ENCODE assay signal across 8 cellular contexts in the genomic region with DNA sequence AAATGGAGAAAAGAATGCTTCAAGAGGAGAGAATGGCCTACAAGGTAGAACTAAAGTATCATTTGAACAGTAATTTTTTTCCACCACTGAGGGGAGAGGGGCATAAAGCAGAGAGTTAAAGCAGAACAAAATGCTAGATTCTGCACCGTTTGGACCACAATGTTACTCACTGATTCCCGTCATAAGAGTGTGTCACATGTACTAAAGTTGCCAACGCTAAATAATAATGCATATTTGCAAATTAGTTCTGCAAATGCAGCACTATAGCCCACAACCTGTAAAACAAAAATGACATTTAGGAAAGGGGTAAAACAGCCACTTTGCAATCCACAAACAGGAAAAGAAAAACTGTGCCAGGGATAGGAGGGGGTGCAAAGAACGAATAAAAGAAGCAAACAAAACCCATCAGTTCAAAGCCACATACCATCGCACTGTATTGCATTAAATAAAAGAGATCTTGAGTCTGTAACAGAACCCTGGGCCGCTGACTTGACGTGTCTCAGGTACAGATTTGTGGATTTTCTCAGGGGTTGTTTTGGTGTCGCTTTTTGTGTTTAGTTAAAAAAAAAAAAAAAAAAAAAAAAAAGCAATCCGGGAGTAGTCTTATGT. TPM values are rescaled to one million over a fixed set of nuclear protein-coding genes. Genes with fewer than 3 reads are reported as not detected.
DNase-seq lines count a peak whose midpoint lies in the region; ATAC-seq, FAIRE-seq and TF ChIP-seq lines count a peak whose summit lies in the region.

No MANE protein-coding gene starts in this region.

- H2AFZ ChIP-seq in GM23248 (peak overlapping the region; percentile 92; the same call in 1 of the 2 replicates), OCI-LY7 (ENCODE audit: low read length) (peak overlapping the region; percentile 56; the same call in 1 of the 2 replicates)

- CTCF ChIA-PET in OCI-LY7 (lab: Charles Lee; ENCODE audit: unreplicated experiment): no interaction called here

- ATAC-seq in GM19463 (IDR thresholded peaks at IDR 0.05; ENCODE audit: unreplicated experiment) (no peak), GM18868 (IDR thresholded peaks at IDR 0.05; ENCODE audit: unreplicated experiment) (no peak)

- peak overlapping the region; percentile 88 for H3K9ac ChIP-seq in GM23248

- peak overlapping the region; percentile 81 for H3K4me2 ChIP-seq in GM23248 (ENCODE audit: unreplicated experiment)
- H3K4me2 ChIP-seq in OCI-LY7 (ENCODE audit: low read length): peak overlapping the region; percentile 86

- TSS peak; percentile 87 for BruUV-seq in OCI-LY7 (replicated peaks; lab: Mats Ljungman, UMichigan)

- no peaks in the 10 kb centered on the region for H3K9me3 ChIP-seq in GM23248 (ENCODE audit: low read depth)
- no peaks in the 10 kb centered on the region for H3K9me3 ChIP-seq in OCI-LY7 (ENCODE audit: low read length)

- H3K4me1 ChIP-seq in GM23248 (ENCODE audit: insufficient read depth) (peaks cover 30% of the 10 kb centered on the region), OCI-LY7 (ENCODE audit: insufficient read depth, low read length, poor library complexity, severe bottlenecking) (peaks cover 55% of the 10 kb centered on the region)

- H3K9me2 ChIP-seq in GM23248 (ENCODE audit: insufficient read depth): no peaks in the 10 kb centered on the region
- H3K9me2 ChIP-seq in OCI-LY7 (ENCODE audit: insufficient read depth, low read length): no peaks in the 10 kb centered on the region

- no peaks in the 10 kb centered on the region for H4K20me1 ChIP-seq in GM23248 (ENCODE audit: insufficient read depth)
- no peaks in the 10 kb centered on the region for H4K20me1 ChIP-seq in OCI-LY7 (ENCODE audit: insufficient read depth, low read length)

- no peak for FAIRE-seq in RCC 7860 (lab: Jason Lieb, UNC)

- no peaks in the 10 kb centered on the region for H3K27me3 ChIP-seq in GM23248 (replicated peaks; ENCODE audit: insufficient read depth)

- H3K36me3 ChIP-seq in GM23248 (ENCODE audit: low read depth) (no peaks in the 10 kb centered on the region), OCI-LY7 (ENCODE audit: insufficient read depth, low read length) (no peaks in the 10 kb centered on the region)

- H3K4me3 ChIP-seq in GM23248 (peak overlapping the region; percentile 83), OCI-LY7 (ENCODE audit: low read depth, low read length, poor library complexity, severe bottlenecking) (peak overlapping the region; percentile 83), epithelial cell of esophagus (ENCODE audit: low read length) (peak overlapping the region; percentile 58)

- H3K79me2 ChIP-seq in GM23248 (ENCODE audit: insufficient read depth): no peaks in the 10 kb centered on the region
- H3K79me2 ChIP-seq in OCI-LY7 (ENCODE audit: insufficient read depth, low read depth, low read length): peaks cover 32% of the 10 kb centered on the region; the same call in 1 of the 2 replicates

- TF ChIP-seq CTCF in OCI-LY7 (conservative IDR thresholded peaks at IDR 0.05; ENCODE audit: low read length) (no peak), epithelial cell of esophagus (IDR thresholded peaks at IDR 0.05; ENCODE audit: insufficient read depth, low read depth, low read length, missing control alignments) (no peak)

- peaks cover 52% of the 10 kb centered on the region for H3F3A ChIP-seq in GM23248 (ENCODE audit: insufficient read depth)

- H3K27ac ChIP-seq in GM23248: no peak overlapping the region
- peak overlapping the region; percentile 86 for H3K27ac ChIP-seq in OCI-LY7 (ENCODE audit: low read depth, low read length, poor library complexity, severe bottlenecking)

- DNase-seq in GM23248 (peak; percentile 55), OCI-LY7 (ENCODE audit: low spot score) (peak; percentile 44), epithelial cell of esophagus (ENCODE audit: low read depth) (no peak), pons (ENCODE audit: low spot score) (peak; percentile 63), RCC 7860 (ENCODE audit: low spot score) (no peak)
- no peak for DNase-seq in stimulated activated CD4-positive, alpha-beta T cell treated with anti-CD3 and anti-CD28 coated beads, Interleukin-12 subunit alpha, Interleukin-12 subunit beta, amount 100 ng/mL, for 4 hours

- in situ Hi-C loops in GM23248 (cut with MboI): no loop called here

- WGBS in GM23248 (ENCODE audit: low coverage in 1 of 2, low lambda C conversion rate in 2 of 2, missing lambda C conversion rate in 2 of 2), 2 experiments: 12 to 16% methylated on average over 9 of the region's 9 CpGs

- intact Hi-C loops in OCI-LY7 (cut with micrococcal nuclease; ENCODE audit: unreplicated experiment): loop anchor here (2.0 to 5.0 kb wide), 5 partner anchors 165 to 1231 kb away; partner anchors contain the start of genes CCDC171, SNAPC3 and ZDHHC21

- POLR2A ChIA-PET in OCI-LY7 (lab: Charles Lee): interaction anchor here (1.8 kb wide), 1 partner anchor 10 kb away, joined by 5 read pairs; no protein-coding TSS in a partner anchor

RNA-seq across cellular contexts. Expression of gene NFIB, which starts 7.7 kb away (rescaled TPM):
- total RNA-seq in GM23248 (2014; rRNA removed; shearing (Covaris generic)): 3.4 and 5.3 TPM in 2 replicates
- polyA plus RNA-seq in GM23248 (2016; fragmentation: Nextera tagmentation; extraction: Ambion mirVana): 5.8 and 6.0 TPM in 2 replicates
- total RNA-seq in OCI-LY7 (2014; rRNA removed; shearing (Covaris generic)): 10.7 and 13.7 TPM in 2 replicates
- total RNA-seq in OCI-LY7 (2022): 24.5 and 25.1 TPM in 2 replicates

Comparison
In these comparisons a context has a peak if more than half of its experiments do, and no peak if none do; other contexts are left out.
1. DNase-seq: peak in GM23248 (single experiment), OCI-LY7 (single experiment) and pons (single experiment); none in epithelial cell of esophagus (single experiment), RCC 7860 (single experiment) and stimulated activated CD4-positive, alpha-beta T cell treated with anti-CD3 and anti-CD28 coated beads, Interleukin-12 subunit alpha, Interleukin-12 subunit beta, amount 100 ng/mL, for 4 hours (single experiment).
2. Peak in every context shown above with its lines, with median percentiles within 50 percentile points of each other: H3K4me3 ChIP-seq.